Comparison of ENCODE assay signal across 1 cellular context in the genomic region with DNA sequence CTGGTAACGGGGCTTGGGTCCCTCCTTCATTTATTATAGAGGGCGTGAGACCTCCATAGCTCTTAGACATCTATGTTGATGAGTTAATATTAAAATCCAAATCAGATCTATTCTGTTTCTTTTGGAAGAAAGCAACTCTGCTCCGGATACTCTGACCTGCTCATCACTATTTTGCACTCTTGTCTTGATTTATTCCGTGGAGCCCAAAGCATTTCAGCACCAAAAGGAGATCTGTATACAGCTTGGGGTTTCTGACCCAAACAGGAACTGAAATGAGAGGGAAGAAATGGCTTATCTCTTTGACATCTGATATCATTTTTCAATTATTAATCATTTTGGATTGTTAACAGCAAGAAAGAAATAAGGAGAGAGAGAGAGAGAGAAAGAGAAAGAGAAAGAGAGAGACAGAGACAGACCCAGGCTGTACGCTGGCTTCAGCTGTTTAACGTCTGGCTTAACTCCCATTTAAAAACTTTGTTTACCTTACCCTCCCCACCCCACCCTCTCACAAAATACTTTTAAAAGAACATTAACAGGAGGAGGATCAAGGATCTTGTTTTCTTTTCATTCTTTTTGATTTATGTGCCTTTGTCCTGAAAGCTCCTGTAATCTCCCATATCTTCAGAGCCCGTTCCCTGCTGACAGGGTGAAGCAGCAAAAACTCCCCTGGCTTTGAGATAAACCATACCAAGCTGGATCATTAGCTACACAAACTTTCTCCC.
TF ChIP-seq lines count a peak whose summit lies in the region.

No MANE protein-coding gene starts in this region.

TF ChIP-seq in HEK293, 187 proteins besides CTCF, POLR2A, EP300 and RAD21 (continued from another document and continues in another):
- TF ChIP-seq, protein P1, sequence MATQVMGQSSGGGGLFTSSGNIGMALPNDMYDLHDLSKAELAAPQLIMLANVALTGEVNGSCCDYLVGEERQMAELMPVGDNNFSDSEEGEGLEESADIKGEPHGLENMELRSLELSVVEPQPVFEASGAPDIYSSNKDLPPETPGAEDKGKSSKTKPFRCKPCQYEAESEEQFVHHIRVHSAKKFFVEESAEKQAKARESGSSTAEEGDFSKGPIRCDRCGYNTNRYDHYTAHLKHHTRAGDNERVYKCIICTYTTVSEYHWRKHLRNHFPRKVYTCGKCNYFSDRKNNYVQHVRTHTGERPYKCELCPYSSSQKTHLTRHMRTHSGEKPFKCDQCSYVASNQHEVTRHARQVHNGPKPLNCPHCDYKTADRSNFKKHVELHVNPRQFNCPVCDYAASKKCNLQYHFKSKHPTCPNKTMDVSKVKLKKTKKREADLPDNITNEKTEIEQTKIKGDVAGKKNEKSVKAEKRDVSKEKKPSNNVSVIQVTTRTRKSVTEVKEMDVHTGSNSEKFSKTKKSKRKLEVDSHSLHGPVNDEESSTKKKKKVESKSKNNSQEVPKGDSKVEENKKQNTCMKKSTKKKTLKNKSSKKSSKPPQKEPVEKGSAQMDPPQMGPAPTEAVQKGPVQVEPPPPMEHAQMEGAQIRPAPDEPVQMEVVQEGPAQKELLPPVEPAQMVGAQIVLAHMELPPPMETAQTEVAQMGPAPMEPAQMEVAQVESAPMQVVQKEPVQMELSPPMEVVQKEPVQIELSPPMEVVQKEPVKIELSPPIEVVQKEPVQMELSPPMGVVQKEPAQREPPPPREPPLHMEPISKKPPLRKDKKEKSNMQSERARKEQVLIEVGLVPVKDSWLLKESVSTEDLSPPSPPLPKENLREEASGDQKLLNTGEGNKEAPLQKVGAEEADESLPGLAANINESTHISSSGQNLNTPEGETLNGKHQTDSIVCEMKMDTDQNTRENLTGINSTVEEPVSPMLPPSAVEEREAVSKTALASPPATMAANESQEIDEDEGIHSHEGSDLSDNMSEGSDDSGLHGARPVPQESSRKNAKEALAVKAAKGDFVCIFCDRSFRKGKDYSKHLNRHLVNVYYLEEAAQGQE (tag by site-specific recombination; IDR thresholded peaks at IDR 0.05), result no peak
- TF ChIP-seq REPIN1 (tag by site-specific recombination; IDR thresholded peaks at IDR 0.05; ENCODE audit: low read depth) (no peak), ZNF433 (tag by site-specific recombination; IDR thresholded peaks at IDR 0.05; ENCODE audit: low read depth) (no peak), ZNF670 (tag by site-specific recombination; IDR thresholded peaks at IDR 0.05; ENCODE audit: low read depth) (no peak), ZNF548 (tag by site-specific recombination; IDR thresholded peaks at IDR 0.05) (no peak), ZNF768 (tag by site-specific recombination; IDR thresholded peaks at IDR 0.05) (no peak), ZNF624 (tag by site-specific recombination; IDR thresholded peaks at IDR 0.05) (no peak), GLI4 (tag by site-specific recombination; IDR thresholded peaks at IDR 0.05) (no peak), ZNF214 (tag by site-specific recombination; IDR thresholded peaks at IDR 0.05; ENCODE audit: borderline replicate concordance) (no peak), HOXD13 (CRISPR knock-in tag; IDR thresholded peaks at IDR 0.05; ENCODE audit: borderline replicate concordance) (no peak), ZNF626 (tag by site-specific recombination; IDR thresholded peaks at IDR 0.05) (no peak), ZNF501 (tag by site-specific recombination; IDR thresholded peaks at IDR 0.05) (no peak), SCRT1 (tag by site-specific recombination; IDR thresholded peaks at IDR 0.05; ENCODE audit: borderline replicate concordance) (0 out of 2 replicates have a peak, but pooled peaks have one; percentile 9), ZNF530 (tag by site-specific recombination; IDR thresholded peaks at IDR 0.05; ENCODE audit: low read depth) (no peak), MZF1 (tag by site-specific recombination; IDR thresholded peaks at IDR 0.05; ENCODE audit: borderline replicate concordance) (peak; percentile 79; the same call in 1 of the 2 replicates), ZNF48 (tag by site-specific recombination; IDR thresholded peaks at IDR 0.05) (no peak), YY2 (tag by site-specific recombination; IDR thresholded peaks at IDR 0.05) (no peak), ZNF239 (tag by site-specific recombination; IDR thresholded peaks at IDR 0.05) (no peak), ZNF549 (tag by site-specific recombination; IDR thresholded peaks at IDR 0.05) (no peak), ZFP3 (tag by site-specific recombination; IDR thresholded peaks at IDR 0.05; ENCODE audit: low read depth) (no peak), ZNF174 (tag by site-specific recombination; IDR thresholded peaks at IDR 0.05) (no peak), OSR2 (tag by site-specific recombination; IDR thresholded peaks at IDR 0.05) (peak; percentile 83), ZBTB48 (tag by site-specific recombination; IDR thresholded peaks at IDR 0.05) (no peak), FEZF1 (tag by site-specific recombination; IDR thresholded peaks at IDR 0.05) (peak; percentile 83), SETDB1 (IDR thresholded peaks at IDR 0.05; ENCODE audit: insufficient read length, low read length) (no peak), GLI2 (tag by site-specific recombination; IDR thresholded peaks at IDR 0.05; ENCODE audit: borderline replicate concordance, low read depth) (no peak), ZNF555 (tag by site-specific recombination; conservative IDR thresholded peaks at IDR 0.05) (no peak), ZBTB8A (tag by site-specific recombination; IDR thresholded peaks at IDR 0.05) (no peak), ZNF394 (tag by site-specific recombination; IDR thresholded peaks at IDR 0.05; ENCODE audit: borderline replicate concordance) (no peak), ZNF558 (tag by site-specific recombination; IDR thresholded peaks at IDR 0.05) (no peak)
- TF ChIP-seq, protein P2, sequence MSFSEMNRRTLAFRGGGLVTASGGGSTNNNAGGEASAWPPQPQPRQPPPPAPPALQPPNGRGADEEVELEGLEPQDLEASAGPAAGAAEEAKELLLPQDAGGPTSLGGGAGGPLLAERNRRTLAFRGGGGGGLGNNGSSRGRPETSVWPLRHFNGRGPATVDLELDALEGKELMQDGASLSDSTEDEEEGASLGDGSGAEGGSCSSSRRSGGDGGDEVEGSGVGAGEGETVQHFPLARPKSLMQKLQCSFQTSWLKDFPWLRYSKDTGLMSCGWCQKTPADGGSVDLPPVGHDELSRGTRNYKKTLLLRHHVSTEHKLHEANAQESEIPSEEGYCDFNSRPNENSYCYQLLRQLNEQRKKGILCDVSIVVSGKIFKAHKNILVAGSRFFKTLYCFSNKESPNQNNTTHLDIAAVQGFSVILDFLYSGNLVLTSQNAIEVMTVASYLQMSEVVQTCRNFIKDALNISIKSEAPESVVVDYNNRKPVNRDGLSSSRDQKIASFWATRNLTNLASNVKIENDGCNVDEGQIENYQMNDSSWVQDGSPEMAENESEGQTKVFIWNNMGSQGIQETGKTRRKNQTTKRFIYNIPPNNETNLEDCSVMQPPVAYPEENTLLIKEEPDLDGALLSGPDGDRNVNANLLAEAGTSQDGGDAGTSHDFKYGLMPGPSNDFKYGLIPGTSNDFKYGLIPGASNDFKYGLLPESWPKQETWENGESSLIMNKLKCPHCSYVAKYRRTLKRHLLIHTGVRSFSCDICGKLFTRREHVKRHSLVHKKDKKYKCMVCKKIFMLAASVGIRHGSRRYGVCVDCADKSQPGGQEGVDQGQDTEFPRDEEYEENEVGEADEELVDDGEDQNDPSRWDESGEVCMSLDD (tag by site-specific recombination; IDR thresholded peaks at IDR 0.05), result no peak
- TF ChIP-seq, protein P3, sequence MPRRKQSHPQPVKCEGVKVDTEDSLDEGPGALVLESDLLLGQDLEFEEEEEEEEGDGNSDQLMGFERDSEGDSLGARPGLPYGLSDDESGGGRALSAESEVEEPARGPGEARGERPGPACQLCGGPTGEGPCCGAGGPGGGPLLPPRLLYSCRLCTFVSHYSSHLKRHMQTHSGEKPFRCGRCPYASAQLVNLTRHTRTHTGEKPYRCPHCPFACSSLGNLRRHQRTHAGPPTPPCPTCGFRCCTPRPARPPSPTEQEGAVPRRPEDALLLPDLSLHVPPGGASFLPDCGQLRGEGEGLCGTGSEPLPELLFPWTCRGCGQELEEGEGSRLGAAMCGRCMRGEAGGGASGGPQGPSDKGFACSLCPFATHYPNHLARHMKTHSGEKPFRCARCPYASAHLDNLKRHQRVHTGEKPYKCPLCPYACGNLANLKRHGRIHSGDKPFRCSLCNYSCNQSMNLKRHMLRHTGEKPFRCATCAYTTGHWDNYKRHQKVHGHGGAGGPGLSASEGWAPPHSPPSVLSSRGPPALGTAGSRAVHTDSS (tag by site-specific recombination; IDR thresholded peaks at IDR 0.05), result no peak
- TF ChIP-seq, protein P4, sequence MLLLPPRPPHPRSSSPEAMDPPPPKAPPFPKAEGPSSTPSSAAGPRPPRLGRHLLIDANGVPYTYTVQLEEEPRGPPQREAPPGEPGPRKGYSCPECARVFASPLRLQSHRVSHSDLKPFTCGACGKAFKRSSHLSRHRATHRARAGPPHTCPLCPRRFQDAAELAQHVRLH (tag by site-specific recombination; IDR thresholded peaks at IDR 0.05), result 0 out of 2 replicates have a peak, but pooled peaks have one; percentile 9
- TF ChIP-seq, protein P5, sequence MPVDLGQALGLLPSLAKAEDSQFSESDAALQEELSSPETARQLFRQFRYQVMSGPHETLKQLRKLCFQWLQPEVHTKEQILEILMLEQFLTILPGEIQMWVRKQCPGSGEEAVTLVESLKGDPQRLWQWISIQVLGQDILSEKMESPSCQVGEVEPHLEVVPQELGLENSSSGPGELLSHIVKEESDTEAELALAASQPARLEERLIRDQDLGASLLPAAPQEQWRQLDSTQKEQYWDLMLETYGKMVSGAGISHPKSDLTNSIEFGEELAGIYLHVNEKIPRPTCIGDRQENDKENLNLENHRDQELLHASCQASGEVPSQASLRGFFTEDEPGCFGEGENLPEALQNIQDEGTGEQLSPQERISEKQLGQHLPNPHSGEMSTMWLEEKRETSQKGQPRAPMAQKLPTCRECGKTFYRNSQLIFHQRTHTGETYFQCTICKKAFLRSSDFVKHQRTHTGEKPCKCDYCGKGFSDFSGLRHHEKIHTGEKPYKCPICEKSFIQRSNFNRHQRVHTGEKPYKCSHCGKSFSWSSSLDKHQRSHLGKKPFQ (tag by site-specific recombination; IDR thresholded peaks at IDR 0.05), result 0 out of 2 replicates have a peak, but pooled peaks have one; percentile 53
- TF ChIP-seq, protein P6, sequence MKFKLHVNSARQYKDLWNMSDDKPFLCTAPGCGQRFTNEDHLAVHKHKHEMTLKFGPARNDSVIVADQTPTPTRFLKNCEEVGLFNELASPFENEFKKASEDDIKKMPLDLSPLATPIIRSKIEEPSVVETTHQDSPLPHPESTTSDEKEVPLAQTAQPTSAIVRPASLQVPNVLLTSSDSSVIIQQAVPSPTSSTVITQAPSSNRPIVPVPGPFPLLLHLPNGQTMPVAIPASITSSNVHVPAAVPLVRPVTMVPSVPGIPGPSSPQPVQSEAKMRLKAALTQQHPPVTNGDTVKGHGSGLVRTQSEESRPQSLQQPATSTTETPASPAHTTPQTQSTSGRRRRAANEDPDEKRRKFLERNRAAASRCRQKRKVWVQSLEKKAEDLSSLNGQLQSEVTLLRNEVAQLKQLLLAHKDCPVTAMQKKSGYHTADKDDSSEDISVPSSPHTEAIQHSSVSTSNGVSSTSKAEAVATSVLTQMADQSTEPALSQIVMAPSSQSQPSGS (tag by site-specific recombination; IDR thresholded peaks at IDR 0.05; ENCODE audit: low read depth), result no peak
- TF ChIP-seq, protein P7, sequence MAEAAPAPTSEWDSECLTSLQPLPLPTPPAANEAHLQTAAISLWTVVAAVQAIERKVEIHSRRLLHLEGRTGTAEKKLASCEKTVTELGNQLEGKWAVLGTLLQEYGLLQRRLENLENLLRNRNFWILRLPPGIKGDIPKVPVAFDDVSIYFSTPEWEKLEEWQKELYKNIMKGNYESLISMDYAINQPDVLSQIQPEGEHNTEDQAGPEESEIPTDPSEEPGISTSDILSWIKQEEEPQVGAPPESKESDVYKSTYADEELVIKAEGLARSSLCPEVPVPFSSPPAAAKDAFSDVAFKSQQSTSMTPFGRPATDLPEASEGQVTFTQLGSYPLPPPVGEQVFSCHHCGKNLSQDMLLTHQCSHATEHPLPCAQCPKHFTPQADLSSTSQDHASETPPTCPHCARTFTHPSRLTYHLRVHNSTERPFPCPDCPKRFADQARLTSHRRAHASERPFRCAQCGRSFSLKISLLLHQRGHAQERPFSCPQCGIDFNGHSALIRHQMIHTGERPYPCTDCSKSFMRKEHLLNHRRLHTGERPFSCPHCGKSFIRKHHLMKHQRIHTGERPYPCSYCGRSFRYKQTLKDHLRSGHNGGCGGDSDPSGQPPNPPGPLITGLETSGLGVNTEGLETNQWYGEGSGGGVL (tag by site-specific recombination; IDR thresholded peaks at IDR 0.05), result no peak
- TF ChIP-seq, protein P8, sequence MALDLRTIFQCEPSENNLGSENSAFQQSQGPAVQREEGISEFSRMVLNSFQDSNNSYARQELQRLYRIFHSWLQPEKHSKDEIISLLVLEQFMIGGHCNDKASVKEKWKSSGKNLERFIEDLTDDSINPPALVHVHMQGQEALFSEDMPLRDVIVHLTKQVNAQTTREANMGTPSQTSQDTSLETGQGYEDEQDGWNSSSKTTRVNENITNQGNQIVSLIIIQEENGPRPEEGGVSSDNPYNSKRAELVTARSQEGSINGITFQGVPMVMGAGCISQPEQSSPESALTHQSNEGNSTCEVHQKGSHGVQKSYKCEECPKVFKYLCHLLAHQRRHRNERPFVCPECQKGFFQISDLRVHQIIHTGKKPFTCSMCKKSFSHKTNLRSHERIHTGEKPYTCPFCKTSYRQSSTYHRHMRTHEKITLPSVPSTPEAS (tag by site-specific recombination; IDR thresholded peaks at IDR 0.05), result no peak
- TF ChIP-seq, protein P9, sequence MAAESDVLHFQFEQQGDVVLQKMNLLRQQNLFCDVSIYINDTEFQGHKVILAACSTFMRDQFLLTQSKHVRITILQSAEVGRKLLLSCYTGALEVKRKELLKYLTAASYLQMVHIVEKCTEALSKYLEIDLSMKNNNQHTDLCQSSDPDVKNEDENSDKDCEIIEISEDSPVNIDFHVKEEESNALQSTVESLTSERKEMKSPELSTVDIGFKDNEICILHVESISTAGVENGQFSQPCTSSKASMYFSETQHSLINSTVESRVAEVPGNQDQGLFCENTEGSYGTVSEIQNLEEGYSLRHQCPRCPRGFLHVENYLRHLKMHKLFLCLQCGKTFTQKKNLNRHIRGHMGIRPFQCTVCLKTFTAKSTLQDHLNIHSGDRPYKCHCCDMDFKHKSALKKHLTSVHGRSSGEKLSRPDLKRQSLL (tag by site-specific recombination; IDR thresholded peaks at IDR 0.05), result no peak
- TF ChIP-seq, protein P10, sequence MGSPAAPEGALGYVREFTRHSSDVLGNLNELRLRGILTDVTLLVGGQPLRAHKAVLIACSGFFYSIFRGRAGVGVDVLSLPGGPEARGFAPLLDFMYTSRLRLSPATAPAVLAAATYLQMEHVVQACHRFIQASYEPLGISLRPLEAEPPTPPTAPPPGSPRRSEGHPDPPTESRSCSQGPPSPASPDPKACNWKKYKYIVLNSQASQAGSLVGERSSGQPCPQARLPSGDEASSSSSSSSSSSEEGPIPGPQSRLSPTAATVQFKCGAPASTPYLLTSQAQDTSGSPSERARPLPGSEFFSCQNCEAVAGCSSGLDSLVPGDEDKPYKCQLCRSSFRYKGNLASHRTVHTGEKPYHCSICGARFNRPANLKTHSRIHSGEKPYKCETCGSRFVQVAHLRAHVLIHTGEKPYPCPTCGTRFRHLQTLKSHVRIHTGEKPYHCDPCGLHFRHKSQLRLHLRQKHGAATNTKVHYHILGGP (tag by site-specific recombination; IDR thresholded peaks at IDR 0.05), result no peak
- TF ChIP-seq, protein P11, sequence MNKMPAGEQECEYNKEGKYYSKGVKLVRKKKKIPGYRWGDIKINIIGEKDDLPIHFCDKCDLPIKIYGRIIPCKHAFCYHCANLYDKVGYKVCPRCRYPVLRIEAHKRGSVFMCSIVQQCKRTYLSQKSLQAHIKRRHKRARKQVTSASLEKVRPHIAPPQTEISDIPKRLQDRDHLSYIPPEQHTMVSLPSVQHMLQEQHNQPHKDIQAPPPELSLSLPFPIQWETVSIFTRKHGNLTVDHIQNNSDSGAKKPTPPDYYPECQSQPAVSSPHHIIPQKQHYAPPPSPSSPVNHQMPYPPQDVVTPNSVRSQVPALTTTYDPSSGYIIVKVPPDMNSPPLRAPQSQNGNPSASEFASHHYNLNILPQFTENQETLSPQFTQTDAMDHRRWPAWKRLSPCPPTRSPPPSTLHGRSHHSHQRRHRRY (tag by site-specific recombination; IDR thresholded peaks at IDR 0.05), result no peak
